32 cellular contexts compared by ENCODE assay signal in genomic region chr3:52024765-52025452, GRCh38. TPM values are rescaled to one million over a fixed set of nuclear protein-coding genes. Genes with fewer than 3 reads are reported as not detected.
DNase-seq lines count a peak whose midpoint lies in the region; ATAC-seq and TF ChIP-seq lines count a peak whose summit lies in the region.
"Had no signal": no experiment of that assay in that cellular context is flagged by ENCODE, and none has a peak within 500 bp of the region (broad histone marks: within the 10 kb centered on the region; RNA-seq: fewer than 3 reads in every experiment).

No MANE protein-coding gene starts in this region.

- peak overlapping the region in 3 of 7 donors; percentile 35 to 73 (median 56) for H3K27ac Mint-ChIP-seq in CD4-positive, alpha-beta memory T cell
- H3K27ac Mint-ChIP-seq: activated CD4-positive, alpha-beta T cell treated with anti-CD3 and anti-CD28 coated beads for 36 hours; activated CD8-positive, alpha-beta T cell treated with anti-CD3 and anti-CD28 coated beads, Interleukin-2, amount 10 ng/mL, durations not matched to agents 7 days and 5 days; activated naive CD4-positive, alpha-beta T cell treated with anti-CD3 and anti-CD28 coated beads, Interleukin-2, amount 10 ng/mL, durations not matched to agents 7 days and 5 days; CD8-positive, alpha-beta T cell; stimulated activated memory B cell treated with anti-CD40 and anti-IgM and Interleukin-4, amounts not matched to agents 10 μg/mL and 1 μg/mL and 100 μg/mL, for 72 hours; T-helper 2 cell treated with Interferon-gamma antibody and Interleukin-4, amounts not matched to agents 5 μg/mL and 100 μg/mL, for 36 hours had no signal

- H3K27ac ChIP-seq in SK-N-MC (peak overlapping the region; percentile 35; the same call in 1 of the 2 replicates), left ventricle myocardium inferior (replicated peaks) (peak overlapping the region; percentile 92), gastrocnemius medialis (peak overlapping the region; percentile 95 to 98 (median 96))
- no peak overlapping the region for H3K27ac ChIP-seq in CD4-positive, alpha-beta memory T cell (ENCODE audit: low read depth, low read length)
- H3K27ac ChIP-seq: body of pancreas, neutrophil, sigmoid colon had no signal

- TF ChIP-seq CTCF in BE2C (IDR thresholded peaks at IDR 0.05; ENCODE audit: low read depth, low read length): no peak
- no peak for TF ChIP-seq CTCF in left ventricle myocardium inferior (IDR thresholded peaks at IDR 0.05; ENCODE audit: borderline replicate concordance)
- TF ChIP-seq CTCF in gastrocnemius medialis (IDR thresholded peaks at IDR 0.05 in 4 of 5, conservative IDR thresholded peaks at IDR 0.05 in 1 of 5): no peak

- H3K36me3 Mint-ChIP-seq in CD4-positive, alpha-beta memory T cell: no peaks in the 10 kb centered on the region
- H3K36me3 Mint-ChIP-seq: activated naive CD4-positive, alpha-beta T cell treated with anti-CD3 and anti-CD28 coated beads, Interleukin-2, amount 10 ng/mL, durations not matched to agents 7 days and 5 days; CD8-positive, alpha-beta T cell; immature natural killer cell; stimulated activated memory B cell treated with anti-CD40 and anti-IgM and Interleukin-4, amounts not matched to agents 10 μg/mL and 1 μg/mL and 100 μg/mL, for 72 hours had no signal

- DNase-seq in BE2C (no peak), SK-N-MC (ENCODE audit: low read depth, low spot score) (no peak), left ventricle myocardium inferior (no peak), gastrocnemius medialis (peak; percentile 66 to 79), G401 (ENCODE audit: low spot score) (no peak)
- no peak for DNase-seq in CD4-positive, alpha-beta memory T cell
- DNase-seq: activated CD4-positive, alpha-beta T cell treated with anti-CD3 and anti-CD28 coated beads for 36 hours; activated CD8-positive, alpha-beta T cell treated with anti-CD3 and anti-CD28 coated beads, Interleukin-2, amount 10 ng/mL, durations not matched to agents 7 days and 5 days; activated naive CD4-positive, alpha-beta T cell treated with anti-CD3 and anti-CD28 coated beads, Interleukin-2, amount 10 ng/mL, durations not matched to agents 7 days and 5 days; body of pancreas; CD8-positive, alpha-beta T cell; immature natural killer cell; Kasumi-1; mesendoderm; MV-4-11; NCI-H1436; NCI-H2081; NCI-H2227 treated with DMSO at 0.1 percent for 48 hours; NCI-H526; NK-92 treated with Interleukin-12 subunit alpha and Interleukin-12 subunit beta, amount 100 ng/mL, for 24 hours; posterior cingulate gyrus; sigmoid colon; upper lobe of right lung had no signal

- H3K4me1 Mint-ChIP-seq in CD4-positive, alpha-beta memory T cell: peaks cover 3 to 21% (median 7%) of the 10 kb centered on the region in 4 donors
- H3K4me1 Mint-ChIP-seq: activated CD4-positive, alpha-beta T cell treated with anti-CD3 and anti-CD28 coated beads for 36 hours; activated naive CD4-positive, alpha-beta T cell treated with anti-CD3 and anti-CD28 coated beads, Interleukin-2, amount 10 ng/mL, durations not matched to agents 7 days and 5 days; immature natural killer cell had no signal

- H3K36me3 ChIP-seq in BE2C: no peaks in the 10 kb centered on the region; the same call in 1 of the 2 replicates
- H3K36me3 ChIP-seq in SK-N-MC (ENCODE audit: insufficient read depth, low read length): no peaks in the 10 kb centered on the region
- H3K36me3 ChIP-seq in left ventricle myocardium inferior: no peaks in the 10 kb centered on the region
- H3K36me3 ChIP-seq in gastrocnemius medialis: no peaks in the 10 kb centered on the region
- no peaks in the 10 kb centered on the region for H3K36me3 ChIP-seq in CD4-positive, alpha-beta memory T cell (ENCODE audit: insufficient read depth, low read length)
- H3K36me3 ChIP-seq: adrenal gland, gastroesophageal sphincter, neutrophil, sigmoid colon, upper lobe of right lung had no signal

- in situ Hi-C loops in gastrocnemius medialis (cut with MboI; ENCODE audit: low sequenced_read_pairs in 4 of 4) (no loop called here), G401 (cut with HindIII; ENCODE audit: low sequenced_read_pairs) (no loop called here)

- intact Hi-C loops in left ventricle myocardium inferior (cut with micrococcal nuclease) (no loop called here), gastrocnemius medialis (cut with DNase I; ENCODE audit: low total_unique reads) (no loop called here)
- intact Hi-C loops in CD4-positive, alpha-beta memory T cell (cut with micrococcal nuclease): no loop called here

- ATAC-seq in gastrocnemius medialis (peak; percentile 43 to 63), GM21723 (IDR thresholded peaks at IDR 0.05; ENCODE audit: unreplicated experiment) (no peak), GM21360 (IDR thresholded peaks at IDR 0.05; ENCODE audit: unreplicated experiment) (no peak)
- ATAC-seq: activated CD4-positive, alpha-beta T cell treated with anti-CD3 and anti-CD28 coated beads for 36 hours; activated CD8-positive, alpha-beta T cell treated with anti-CD3 and anti-CD28 coated beads, Interleukin-2, amount 10 ng/mL, durations not matched to agents 7 days and 5 days; body of pancreas; CD8-positive, alpha-beta T cell; HCT116; left lobe of liver; stimulated activated memory B cell treated with anti-CD40 and anti-IgM and Interleukin-4, amounts not matched to agents 10 μg/mL and 1 μg/mL and 100 μg/mL, for 72 hours had no signal

- H3K4me1 ChIP-seq in BE2C: peaks cover 36% of the 10 kb centered on the region
- peaks cover 97% of the 10 kb centered on the region for H3K4me1 ChIP-seq in left ventricle myocardium inferior
- H3K4me1 ChIP-seq in gastrocnemius medialis: peaks cover 94 to 95% of the 10 kb centered on the region in 2 donors
- peaks cover 5% of the 10 kb centered on the region for H3K4me1 ChIP-seq in CD4-positive, alpha-beta memory T cell (ENCODE audit: insufficient read depth, low read length)
- H3K4me1 ChIP-seq: body of pancreas had no signal

- H3K4me3 Mint-ChIP-seq in CD4-positive, alpha-beta memory T cell: no peak overlapping the region
- H3K4me3 Mint-ChIP-seq: activated CD4-positive, alpha-beta T cell treated with anti-CD3 and anti-CD28 coated beads for 36 hours; activated CD8-positive, alpha-beta T cell treated with anti-CD3 and anti-CD28 coated beads, Interleukin-2, amount 10 ng/mL, durations not matched to agents 7 days and 5 days; activated naive CD4-positive, alpha-beta T cell treated with anti-CD3 and anti-CD28 coated beads, Interleukin-2, amount 10 ng/mL, durations not matched to agents 7 days and 5 days; CD8-positive, alpha-beta T cell; immature natural killer cell; stimulated activated memory B cell treated with anti-CD40 and anti-IgM and Interleukin-4, amounts not matched to agents 10 μg/mL and 1 μg/mL and 100 μg/mL, for 72 hours; T-helper 2 cell treated with Interferon-gamma antibody and Interleukin-4, amounts not matched to agents 5 μg/mL and 100 μg/mL, for 36 hours had no signal

- CTCF ChIA-PET in CD4-positive, alpha-beta memory T cell (lab: Charles Lee; ENCODE audit: partially characterized antibody): no interaction called here

- H3K9me3 Mint-ChIP-seq in CD4-positive, alpha-beta memory T cell: no peaks in the 10 kb centered on the region
- H3K9me3 Mint-ChIP-seq: activated naive CD4-positive, alpha-beta T cell treated with anti-CD3 and anti-CD28 coated beads, Interleukin-2, amount 10 ng/mL, durations not matched to agents 7 days and 5 days; CD8-positive, alpha-beta T cell; immature natural killer cell; stimulated activated memory B cell treated with anti-CD40 and anti-IgM and Interleukin-4, amounts not matched to agents 10 μg/mL and 1 μg/mL and 100 μg/mL, for 72 hours; T-helper 2 cell treated with Interferon-gamma antibody and Interleukin-4, amounts not matched to agents 5 μg/mL and 100 μg/mL, for 36 hours had no signal

- H3K9me3 ChIP-seq in BE2C (no peaks in the 10 kb centered on the region), SK-N-MC (ENCODE audit: low read depth, low read length) (no peaks in the 10 kb centered on the region), left ventricle myocardium inferior (replicated peaks) (no peaks in the 10 kb centered on the region), gastrocnemius medialis (no peaks in the 10 kb centered on the region)
- H3K9me3 ChIP-seq in CD4-positive, alpha-beta memory T cell (ENCODE audit: control insufficient read depth in 1 of 2, low read length in 2 of 2): no peaks in the 10 kb centered on the region
- H3K9me3 ChIP-seq: adrenal gland, body of pancreas, gastroesophageal sphincter, neutrophil, sigmoid colon, upper lobe of right lung had no signal

- no peak overlapping the region for H3K9ac ChIP-seq in SK-N-MC (ENCODE audit: insufficient read length)

- peak in 1 of 2 donors; percentile 41 for TF ChIP-seq POLR2A in gastrocnemius medialis (IDR thresholded peaks at IDR 0.05)

- no peaks in the 10 kb centered on the region for H3K27me3 ChIP-seq in BE2C
- no peaks in the 10 kb centered on the region for H3K27me3 ChIP-seq in left ventricle myocardium inferior (ENCODE audit: low read depth)
- no peaks in the 10 kb centered on the region for H3K27me3 ChIP-seq in gastrocnemius medialis
- no peaks in the 10 kb centered on the region for H3K27me3 ChIP-seq in CD4-positive, alpha-beta memory T cell (ENCODE audit: insufficient read depth, low read length)
- H3K27me3 ChIP-seq: adrenal gland, body of pancreas, gastroesophageal sphincter, neutrophil, sigmoid colon, upper lobe of right lung had no signal

- H3K27me3 Mint-ChIP-seq in CD4-positive, alpha-beta memory T cell: no peaks in the 10 kb centered on the region
- H3K27me3 Mint-ChIP-seq: activated CD4-positive, alpha-beta T cell treated with anti-CD3 and anti-CD28 coated beads for 36 hours had no signal

- H3K4me3 ChIP-seq in BE2C (ENCODE audit: low read depth, low read length): peak overlapping the region; percentile 66
- H3K4me3 ChIP-seq in SK-N-MC: no peak overlapping the region
- peak overlapping the region; percentile 65 for H3K4me3 ChIP-seq in left ventricle myocardium inferior
- peak overlapping the region in 3 of 4 donors; percentile 25 to 59 (median 45) for H3K4me3 ChIP-seq in gastrocnemius medialis
- no peak overlapping the region for H3K4me3 ChIP-seq in CD4-positive, alpha-beta memory T cell (ENCODE audit: low read length in 2 of 2)
- H3K4me3 ChIP-seq: adrenal gland, body of pancreas, gastroesophageal sphincter, sigmoid colon, upper lobe of right lung had no signal

- POLR2A ChIA-PET in CD4-positive, alpha-beta memory T cell (lab: Charles Lee; ENCODE audit: partially characterized antibody): no interaction called here

RNA-seq across cellular contexts. Expression of gene RPL29, which starts 29.2 kb away (rescaled TPM):
- polyA plus RNA-seq in BE2C (2012; ENCODE audit: insufficient read depth, insufficient read length, low read depth): 1,880 TPM
- 621 TPM for total RNA-seq in left ventricle myocardium inferior
- total RNA-seq in gastrocnemius medialis: 1,000 to 10,000 TPM; 1,885 to 2,483 (median 2,154) TPM
- total RNA-seq in G401 (2014; rRNA removed; shearing (Covaris generic)): 2,209 and 2,228 TPM in 2 replicates
- 1,000 to 10,000 TPM; 1,263 to 1,270 TPM for total RNA-seq in CD4-positive, alpha-beta memory T cell
- 1,000 to 10,000 TPM in 1 of 2 donors, 100 to 1,000 TPM in 1; 967 to 1,467 TPM for polyA plus RNA-seq in CD4-positive, alpha-beta memory T cell

RNA-seq across cellular contexts. Expression of gene DUSP7, which starts 31.5 kb away (rescaled TPM):
- polyA plus RNA-seq in BE2C (2012; ENCODE audit: insufficient read depth, insufficient read length, low read depth): 56.0 TPM
- total RNA-seq in left ventricle myocardium inferior: 23.1 TPM
- total RNA-seq in gastrocnemius medialis: 10 to 100 TPM; 14.0 to 39.7 (median 26.3) TPM
- 14.6 and 16.8 TPM in 2 replicates for total RNA-seq in G401 (2014; rRNA removed; shearing (Covaris generic))
- total RNA-seq in CD4-positive, alpha-beta memory T cell: 10 to 100 TPM; 43.6 to 44.7 TPM
- 10 to 100 TPM in 1 of 2 donors, 1 to 10 TPM in 1; 2.8 to 10.2 TPM for polyA plus RNA-seq in CD4-positive, alpha-beta memory T cell

RNA-seq across cellular contexts. Expression of gene ACY1, which starts 41.6 kb away (rescaled TPM):
- 18.6 TPM for polyA plus RNA-seq in BE2C (2012; ENCODE audit: insufficient read depth, insufficient read length, low read depth)
- total RNA-seq in left ventricle myocardium inferior: 20.2 TPM
- total RNA-seq in gastrocnemius medialis: 10 to 100 TPM; 33.5 to 79.3 (median 43.2) TPM
- 103 and 242 TPM in 2 replicates for total RNA-seq in G401 (2014; rRNA removed; shearing (Covaris generic))
- 1 to 10 TPM; 7.7 to 8.4 TPM for total RNA-seq in CD4-positive, alpha-beta memory T cell
- 10 to 100 TPM; 11.4 to 14.9 TPM for polyA plus RNA-seq in CD4-positive, alpha-beta memory T cell

RNA-seq across cellular contexts. Expression of gene ABHD14A, which starts 50.0 kb away (rescaled TPM):
- 49.5 TPM for polyA plus RNA-seq in BE2C (2012; ENCODE audit: insufficient read depth, insufficient read length, low read depth)
- total RNA-seq in left ventricle myocardium inferior: 25.8 TPM
- 10 to 100 TPM in 3 of 4 donors, 1 to 10 TPM in 1; 8.7 to 37.9 (median 29.9) TPM for total RNA-seq in gastrocnemius medialis
- total RNA-seq in G401 (2014; rRNA removed; shearing (Covaris generic)): 14.8 and 26.8 TPM in 2 replicates
- total RNA-seq in CD4-positive, alpha-beta memory T cell: 10 to 100 TPM; 23.7 to 24.5 TPM
- 100 to 1,000 TPM in 1 of 2 donors, 10 to 100 TPM in 1; 95.6 to 136 TPM for polyA plus RNA-seq in CD4-positive, alpha-beta memory T cell

RNA-seq across cellular contexts. Expression of gene ABHD14B, which starts 51.1 kb away (rescaled TPM):
- 33.3 TPM for polyA plus RNA-seq in BE2C (2012; ENCODE audit: insufficient read depth, insufficient read length, low read depth)
- total RNA-seq in left ventricle myocardium inferior: 14.6 TPM
- 10 to 100 TPM; 11.2 to 21.0 (median 17.2) TPM for total RNA-seq in gastrocnemius medialis
- total RNA-seq in G401 (2014; rRNA removed; shearing (Covaris generic)): 6.5 and 9.9 TPM in 2 replicates
- total RNA-seq in CD4-positive, alpha-beta memory T cell: 10 to 100 TPM; 82.1 to 85.6 TPM
- 100 to 1,000 TPM in 1 of 2 donors, 10 to 100 TPM in 1; 77.4 to 112 TPM for polyA plus RNA-seq in CD4-positive, alpha-beta memory T cell

Comparison
In these comparisons a context has a peak if more than half of its experiments do, and no peak if none do; other contexts are left out.
1. DNase-seq: peak in gastrocnemius medialis (2 of 2); none in BE2C (single experiment), SK-N-MC (single experiment), left ventricle myocardium inferior (single experiment), G401 (single experiment) and CD4-positive, alpha-beta memory T cell (0 of 5).
2. H3K4me3 ChIP-seq: peak in BE2C (single experiment), left ventricle myocardium inferior (single experiment) and gastrocnemius medialis (3 of 4); none in SK-N-MC (single experiment) and CD4-positive, alpha-beta memory T cell (0 of 2).
3. ATAC-seq: peak in gastrocnemius medialis (2 of 2); none in GM21723 (single experiment) and GM21360 (single experiment).